ENCODE assay signal across 1 cellular context in genomic region chr1:161305872-161306519, GRCh38.
TF ChIP-seq lines count a peak whose summit lies in the region.

No MANE protein-coding gene starts in this region.

TF ChIP-seq in K562, 482 proteins besides CTCF, POLR2A, EP300 and RAD21 (continued from another document and continues in another):
- no peak for TF ChIP-seq ZFP30 (CRISPR knock-in tag; IDR thresholded peaks at IDR 0.05; ENCODE audit: borderline replicate concordance)
- no peak for TF ChIP-seq NCOA2 (IDR thresholded peaks at IDR 0.05; ENCODE audit: partially characterized antibody in 2 of 2)
- no peak for TF ChIP-seq TOE1 (IDR thresholded peaks at IDR 0.05; ENCODE audit: borderline replicate concordance)
- TF ChIP-seq TOE1 (CRISPR knock-in tag; IDR thresholded peaks at IDR 0.05; ENCODE audit: borderline replicate concordance, low read depth): no peak
- no peak for TF ChIP-seq ZC3H8 (IDR thresholded peaks at IDR 0.05)
- no peak for TF ChIP-seq KAT2B (IDR thresholded peaks at IDR 0.05; ENCODE audit: low read depth, low read length)
- TF ChIP-seq FOXA1 (IDR thresholded peaks at IDR 0.05; ENCODE audit: borderline replicate concordance): no peak
- no peak for TF ChIP-seq OTX1 (CRISPR knock-in tag; IDR thresholded peaks at IDR 0.05)
- peak; percentile 71; the same call in 1 of the 2 replicates for TF ChIP-seq PHF8 (IDR thresholded peaks at IDR 0.05; ENCODE audit: borderline replicate concordance, low read length)
- TF ChIP-seq C11orf30 (IDR thresholded peaks at IDR 0.05; ENCODE audit: low read depth): no peak
- no peak for TF ChIP-seq FOS (IDR thresholded peaks at IDR 0.05; ENCODE audit: extremely low read depth, insufficient read length)
- TF ChIP-seq CTCFL (IDR thresholded peaks at IDR 0.05; ENCODE audit: borderline replicate concordance, insufficient read depth, low read depth, low read length, poor library complexity, severe bottlenecking): no peak
- TF ChIP-seq, protein P1, sequence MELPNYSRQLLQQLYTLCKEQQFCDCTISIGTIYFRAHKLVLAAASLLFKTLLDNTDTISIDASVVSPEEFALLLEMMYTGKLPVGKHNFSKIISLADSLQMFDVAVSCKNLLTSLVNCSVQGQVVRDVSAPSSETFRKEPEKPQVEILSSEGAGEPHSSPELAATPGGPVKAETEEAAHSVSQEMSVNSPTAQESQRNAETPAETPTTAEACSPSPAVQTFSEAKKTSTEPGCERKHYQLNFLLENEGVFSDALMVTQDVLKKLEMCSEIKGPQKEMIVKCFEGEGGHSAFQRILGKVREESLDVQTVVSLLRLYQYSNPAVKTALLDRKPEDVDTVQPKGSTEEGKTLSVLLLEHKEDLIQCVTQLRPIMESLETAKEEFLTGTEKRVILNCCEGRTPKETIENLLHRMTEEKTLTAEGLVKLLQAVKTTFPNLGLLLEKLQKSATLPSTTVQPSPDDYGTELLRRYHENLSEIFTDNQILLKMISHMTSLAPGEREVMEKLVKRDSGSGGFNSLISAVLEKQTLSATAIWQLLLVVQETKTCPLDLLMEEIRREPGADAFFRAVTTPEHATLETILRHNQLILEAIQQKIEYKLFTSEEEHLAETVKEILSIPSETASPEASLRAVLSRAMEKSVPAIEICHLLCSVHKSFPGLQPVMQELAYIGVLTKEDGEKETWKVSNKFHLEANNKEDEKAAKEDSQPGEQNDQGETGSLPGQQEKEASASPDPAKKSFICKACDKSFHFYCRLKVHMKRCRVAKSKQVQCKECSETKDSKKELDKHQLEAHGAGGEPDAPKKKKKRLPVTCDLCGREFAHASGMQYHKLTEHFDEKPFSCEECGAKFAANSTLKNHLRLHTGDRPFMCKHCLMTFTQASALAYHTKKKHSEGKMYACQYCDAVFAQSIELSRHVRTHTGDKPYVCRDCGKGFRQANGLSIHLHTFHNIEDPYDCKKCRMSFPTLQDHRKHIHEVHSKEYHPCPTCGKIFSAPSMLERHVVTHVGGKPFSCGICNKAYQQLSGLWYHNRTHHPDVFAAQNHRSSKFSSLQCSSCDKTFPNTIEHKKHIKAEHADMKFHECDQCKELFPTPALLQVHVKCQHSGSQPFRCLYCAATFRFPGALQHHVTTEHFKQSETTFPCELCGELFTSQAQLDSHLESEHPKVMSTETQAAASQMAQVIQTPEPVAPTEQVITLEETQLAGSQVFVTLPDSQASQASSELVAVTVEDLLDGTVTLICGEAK (IDR thresholded peaks at IDR 0.05): peak; percentile 79
- TF ChIP-seq, protein P1 (CRISPR knock-in tag; IDR thresholded peaks at IDR 0.05): no peak
- TF ChIP-seq CREM (IDR thresholded peaks at IDR 0.05; ENCODE audit: low read depth): peak; percentile 58; the same call in 1 of the 2 replicates
- TF ChIP-seq NCOR1 (IDR thresholded peaks at IDR 0.05): no peak
- no peak for TF ChIP-seq XRCC4 (IDR thresholded peaks at IDR 0.05; ENCODE audit: extremely low read depth, insufficient read depth, insufficient read length)
- no peak for TF ChIP-seq ZFP1 (CRISPR knock-in tag; IDR thresholded peaks at IDR 0.05)
- TF ChIP-seq REST (CRISPR knock-in tag; IDR thresholded peaks at IDR 0.05; ENCODE audit: low read depth): no peak
- TF ChIP-seq MAFF (IDR thresholded peaks at IDR 0.05; ENCODE audit: low read length): no peak
- TF ChIP-seq ZNF778 (CRISPR knock-in tag; IDR thresholded peaks at IDR 0.05): no peak
- TF ChIP-seq TAF9B (IDR thresholded peaks at IDR 0.05; ENCODE audit: partially characterized antibody): no peak
- TF ChIP-seq ZNF184 (CRISPR knock-in tag; IDR thresholded peaks at IDR 0.05): no peak
- no peak for TF ChIP-seq ZNF699 (CRISPR knock-in tag; IDR thresholded peaks at IDR 0.05; ENCODE audit: insufficient replicate concordance)
- no peak for TF ChIP-seq ZBTB49 (CRISPR knock-in tag; IDR thresholded peaks at IDR 0.05; ENCODE audit: borderline replicate concordance)
- no peak for TF ChIP-seq BRCA1 (IDR thresholded peaks at IDR 0.05)
- no peak for TF ChIP-seq BRCA1 (CRISPR knock-in tag; IDR thresholded peaks at IDR 0.05)
- TF ChIP-seq ZNF780A (CRISPR knock-in tag; IDR thresholded peaks at IDR 0.05): no peak
- TF ChIP-seq, protein P2, sequence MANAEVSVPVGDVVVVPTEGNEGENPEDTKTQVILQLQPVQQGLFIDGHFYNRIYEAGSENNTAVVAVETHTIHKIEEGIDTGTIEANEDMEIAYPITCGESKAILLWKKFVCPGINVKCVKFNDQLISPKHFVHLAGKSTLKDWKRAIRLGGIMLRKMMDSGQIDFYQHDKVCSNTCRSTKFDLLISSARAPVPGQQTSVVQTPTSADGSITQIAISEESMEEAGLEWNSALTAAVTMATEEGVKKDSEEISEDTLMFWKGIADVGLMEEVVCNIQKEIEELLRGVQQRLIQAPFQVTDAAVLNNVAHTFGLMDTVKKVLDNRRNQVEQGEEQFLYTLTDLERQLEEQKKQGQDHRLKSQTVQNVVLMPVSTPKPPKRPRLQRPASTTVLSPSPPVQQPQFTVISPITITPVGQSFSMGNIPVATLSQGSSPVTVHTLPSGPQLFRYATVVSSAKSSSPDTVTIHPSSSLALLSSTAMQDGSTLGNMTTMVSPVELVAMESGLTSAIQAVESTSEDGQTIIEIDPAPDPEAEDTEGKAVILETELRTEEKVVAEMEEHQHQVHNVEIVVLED (CRISPR knock-in tag; IDR thresholded peaks at IDR 0.05): no peak
- TF ChIP-seq ZNF717 (CRISPR knock-in tag; IDR thresholded peaks at IDR 0.05): no peak
- no peak for TF ChIP-seq RBM39 (optimal IDR thresholded peaks at IDR 0.05; ENCODE audit: low read depth, low read length)
- no peak for TF ChIP-seq KAT8 (IDR thresholded peaks at IDR 0.05; ENCODE audit: low read depth)
- TF ChIP-seq, protein P3, sequence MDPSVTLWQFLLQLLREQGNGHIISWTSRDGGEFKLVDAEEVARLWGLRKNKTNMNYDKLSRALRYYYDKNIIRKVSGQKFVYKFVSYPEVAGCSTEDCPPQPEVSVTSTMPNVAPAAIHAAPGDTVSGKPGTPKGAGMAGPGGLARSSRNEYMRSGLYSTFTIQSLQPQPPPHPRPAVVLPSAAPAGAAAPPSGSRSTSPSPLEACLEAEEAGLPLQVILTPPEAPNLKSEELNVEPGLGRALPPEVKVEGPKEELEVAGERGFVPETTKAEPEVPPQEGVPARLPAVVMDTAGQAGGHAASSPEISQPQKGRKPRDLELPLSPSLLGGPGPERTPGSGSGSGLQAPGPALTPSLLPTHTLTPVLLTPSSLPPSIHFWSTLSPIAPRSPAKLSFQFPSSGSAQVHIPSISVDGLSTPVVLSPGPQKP (CRISPR knock-in tag; IDR thresholded peaks at IDR 0.05): no peak
- no peak for TF ChIP-seq ZBTB1 (CRISPR knock-in tag; IDR thresholded peaks at IDR 0.05; ENCODE audit: borderline replicate concordance, low read depth)
- TF ChIP-seq ZNF232 (CRISPR knock-in tag; IDR thresholded peaks at IDR 0.05): no peak
- TF ChIP-seq, protein P4, sequence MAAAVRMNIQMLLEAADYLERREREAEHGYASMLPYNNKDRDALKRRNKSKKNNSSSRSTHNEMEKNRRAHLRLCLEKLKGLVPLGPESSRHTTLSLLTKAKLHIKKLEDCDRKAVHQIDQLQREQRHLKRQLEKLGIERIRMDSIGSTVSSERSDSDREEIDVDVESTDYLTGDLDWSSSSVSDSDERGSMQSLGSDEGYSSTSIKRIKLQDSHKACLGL (CRISPR knock-in tag; IDR thresholded peaks at IDR 0.05; ENCODE audit: borderline replicate concordance, poor library complexity, severe bottlenecking): no peak
- TF ChIP-seq ZNF444 (CRISPR knock-in tag; IDR thresholded peaks at IDR 0.05): peak; percentile 99
- no peak for TF ChIP-seq DDX20 (tag; IDR thresholded peaks at IDR 0.05; ENCODE audit: low read depth)
- no peak for TF ChIP-seq HMG20A (CRISPR knock-in tag; conservative IDR thresholded peaks at IDR 0.05)
- TF ChIP-seq ARNT (IDR thresholded peaks at IDR 0.05): no peak
- TF ChIP-seq RB1 (IDR thresholded peaks at IDR 0.05; ENCODE audit: low read depth): no peak
